ENCODE assay signal across 24 cellular contexts in the genomic region with DNA sequence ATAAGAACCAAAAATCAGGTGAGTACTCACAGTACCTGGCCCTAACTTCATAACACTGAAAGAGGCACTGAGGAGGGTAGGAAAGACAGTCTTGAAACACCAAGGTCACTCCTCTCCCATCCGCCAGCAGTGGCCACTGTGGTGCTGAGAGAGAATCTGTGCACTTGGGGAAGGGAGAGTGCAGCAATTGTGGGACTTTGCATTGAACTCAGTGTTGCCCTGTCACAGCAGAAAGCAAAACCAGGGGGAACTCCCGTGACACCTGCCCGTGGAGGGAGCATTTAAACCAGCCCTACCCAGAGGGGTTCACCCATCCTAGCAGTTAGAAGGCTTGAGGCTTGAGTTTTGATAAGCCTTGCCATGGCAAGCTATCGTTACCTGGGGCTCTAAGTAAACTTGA. TPM values are rescaled to one million over a fixed set of nuclear protein-coding genes. Genes with fewer than 3 reads are reported as not detected.
DNase-seq lines count a peak whose midpoint lies in the region; ATAC-seq and TF ChIP-seq lines count a peak whose summit lies in the region.
"Had no signal": no experiment of that assay in that cellular context is flagged by ENCODE, and none has a peak within 500 bp of the region (broad histone marks: within the 10 kb centered on the region; RNA-seq: fewer than 3 reads in every experiment).

No MANE protein-coding gene starts in this region.

- H3K9me3 ChIP-seq in left ventricle myocardium inferior (replicated peaks): no peaks in the 10 kb centered on the region
- H3K9me3 ChIP-seq: pancreas, SK-N-SH had no signal

- no peaks in the 10 kb centered on the region for H3K9me3 Mint-ChIP-seq in activated naive CD4-positive, alpha-beta T cell treated with anti-CD3 and anti-CD28 coated beads, Interleukin-2, amount 10 ng/mL, durations not matched to agents 7 days and 5 days
- no peaks in the 10 kb centered on the region for H3K9me3 Mint-ChIP-seq in T-helper 2 cell treated with Interferon-gamma antibody and Interleukin-4, amounts not matched to agents 5 μg/mL and 100 μg/mL, for 36 hours
- no peaks in the 10 kb centered on the region for H3K9me3 Mint-ChIP-seq in natural killer cell treated with Interleukin-12 subunit alpha and Interleukin-12 subunit beta and Interleukin-15 and Interleukin-18, amount 100 ng/mL, for 72 hours

- peaks cover 32% of the 10 kb centered on the region for H3K4me1 Mint-ChIP-seq in activated naive CD4-positive, alpha-beta T cell treated with anti-CD3 and anti-CD28 coated beads, Interleukin-2, amount 10 ng/mL, durations not matched to agents 7 days and 5 days
- H3K4me1 Mint-ChIP-seq in T-helper 2 cell treated with Interferon-gamma antibody and Interleukin-4, amounts not matched to agents 5 μg/mL and 100 μg/mL, for 36 hours (ENCODE audit: low read depth): peaks cover 31% of the 10 kb centered on the region
- H3K4me1 Mint-ChIP-seq in natural killer cell treated with Interleukin-12 subunit alpha and Interleukin-12 subunit beta and Interleukin-15 and Interleukin-18, amount 100 ng/mL, for 72 hours (ENCODE audit: low read depth in 2 of 2): peaks cover 11 to 21% of the 10 kb centered on the region in 2 donors

- intact Hi-C loops in left ventricle myocardium inferior (cut with micrococcal nuclease): no loop called here

- ATAC-seq in HG02623 (IDR thresholded peaks at IDR 0.05; ENCODE audit: unreplicated experiment): peak; percentile 45
- no peak for ATAC-seq in natural killer cell treated with Interleukin-12 subunit alpha and Interleukin-12 subunit beta and Interleukin-15 and Interleukin-18, amount 100 ng/mL, for 72 hours
- ATAC-seq: left lobe of liver, pancreas, right cardiac atrium had no signal

- CTCF ChIA-PET in activated naive CD4-positive, alpha-beta T cell treated with anti-CD3 and anti-CD28 coated beads, Interleukin-2, amount 10 ng/mL, durations not matched to agents 7 days and 5 days (lab: Charles Lee): interaction anchor here (0.7 to 2.5 kb wide), 3 partner anchors 142 to 192 kb away, joined by 3 to 10 read pairs (median 7); no protein-coding TSS in a partner anchor

- no peak overlapping the region for H3K4me3 Mint-ChIP-seq in activated naive CD4-positive, alpha-beta T cell treated with anti-CD3 and anti-CD28 coated beads, Interleukin-2, amount 10 ng/mL, durations not matched to agents 7 days and 5 days
- H3K4me3 Mint-ChIP-seq in T-helper 2 cell treated with Interferon-gamma antibody and Interleukin-4, amounts not matched to agents 5 μg/mL and 100 μg/mL, for 36 hours: peak overlapping the region; percentile 17
- peak overlapping the region; percentile 7 for H3K4me3 Mint-ChIP-seq in natural killer cell treated with Interleukin-12 subunit alpha and Interleukin-12 subunit beta and Interleukin-15 and Interleukin-18, amount 100 ng/mL, for 72 hours
- H3K4me3 Mint-ChIP-seq: nephron had no signal

- no peak overlapping the region for H3K4me3 ChIP-seq in left ventricle myocardium inferior
- H3K4me3 ChIP-seq: GM23248, pancreas had no signal

- H3K27ac Mint-ChIP-seq in activated naive CD4-positive, alpha-beta T cell treated with anti-CD3 and anti-CD28 coated beads, Interleukin-2, amount 10 ng/mL, durations not matched to agents 7 days and 5 days: peak overlapping the region; percentile 17
- no peak overlapping the region for H3K27ac Mint-ChIP-seq in T-helper 2 cell treated with Interferon-gamma antibody and Interleukin-4, amounts not matched to agents 5 μg/mL and 100 μg/mL, for 36 hours
- no peak overlapping the region for H3K27ac Mint-ChIP-seq in natural killer cell treated with Interleukin-12 subunit alpha and Interleukin-12 subunit beta and Interleukin-15 and Interleukin-18, amount 100 ng/mL, for 72 hours
- H3K27ac Mint-ChIP-seq: nephron had no signal

- H3K27me3 Mint-ChIP-seq in activated naive CD4-positive, alpha-beta T cell treated with anti-CD3 and anti-CD28 coated beads, Interleukin-2, amount 10 ng/mL, durations not matched to agents 7 days and 5 days: peaks cover 44% of the 10 kb centered on the region
- H3K27me3 Mint-ChIP-seq in T-helper 2 cell treated with Interferon-gamma antibody and Interleukin-4, amounts not matched to agents 5 μg/mL and 100 μg/mL, for 36 hours (ENCODE audit: low read depth): peaks cover 16% of the 10 kb centered on the region
- peaks cover 1 to 4% of the 10 kb centered on the region in 2 donors for H3K27me3 Mint-ChIP-seq in natural killer cell treated with Interleukin-12 subunit alpha and Interleukin-12 subunit beta and Interleukin-15 and Interleukin-18, amount 100 ng/mL, for 72 hours

- peak; percentile 31 for DNase-seq in activated naive CD4-positive, alpha-beta T cell treated with anti-CD3 and anti-CD28 coated beads, Interleukin-2, amount 10 ng/mL, durations not matched to agents 7 days and 5 days
- no peak for DNase-seq in activated naive CD4-positive, alpha-beta T cell treated with anti-CD3 and anti-CD28 coated beads, Interleukin-2, amount 50 U/mL, for 16 hours
- no peak for DNase-seq in T-helper 2 cell treated with Interferon-gamma antibody and Interleukin-4, amounts not matched to agents 5 μg/mL and 100 μg/mL, for 36 hours (ENCODE audit: low spot score)
- DNase-seq in natural killer cell treated with Interleukin-12 subunit alpha and Interleukin-12 subunit beta and Interleukin-15 and Interleukin-18, amount 100 ng/mL, for 72 hours (ENCODE audit: low spot score): no peak
- DNase-seq in HuH-7 (ENCODE audit: low spot score) (no peak), left ventricle myocardium inferior (no peak), ecto neural progenitor cell (ENCODE audit: low spot score) (no peak)
- DNase-seq: ACHN; activated CD8-positive, alpha-beta memory T cell treated with anti-CD3 and anti-CD28 coated beads for 24 hours; activated T-cell treated with anti-CD3 and anti-CD28 coated beads, Interleukin-2, amount 50 U/mL, for 48 hours; C1 segment of cervical spinal cord; erythroblast; foreskin melanocyte; GM23248; NCI-H1417 treated with DMSO at 0.1 percent for 48 hours; NCI-H2171; NCI-H524 treated with DMSO at 0.1 percent for 48 hours; pancreas; right cardiac atrium; SK-N-SH had no signal

- no peaks in the 10 kb centered on the region for H3K27me3 ChIP-seq in left ventricle myocardium inferior (ENCODE audit: low read depth)
- H3K27me3 ChIP-seq: pancreas had no signal

- no peaks in the 10 kb centered on the region for H3K36me3 ChIP-seq in left ventricle myocardium inferior
- H3K36me3 ChIP-seq: pancreas had no signal

- peaks cover 17% of the 10 kb centered on the region for H3K4me1 ChIP-seq in left ventricle myocardium inferior
- H3K4me1 ChIP-seq: pancreas had no signal

- H3K27ac ChIP-seq in left ventricle myocardium inferior (replicated peaks): no peak overlapping the region
- H3K27ac ChIP-seq: GM23248, pancreas, VCaP had no signal

- no peaks in the 10 kb centered on the region for H3K36me3 Mint-ChIP-seq in activated naive CD4-positive, alpha-beta T cell treated with anti-CD3 and anti-CD28 coated beads, Interleukin-2, amount 10 ng/mL, durations not matched to agents 7 days and 5 days
- no peaks in the 10 kb centered on the region for H3K36me3 Mint-ChIP-seq in T-helper 2 cell treated with Interferon-gamma antibody and Interleukin-4, amounts not matched to agents 5 μg/mL and 100 μg/mL, for 36 hours (ENCODE audit: low read depth)
- H3K36me3 Mint-ChIP-seq in natural killer cell treated with Interleukin-12 subunit alpha and Interleukin-12 subunit beta and Interleukin-15 and Interleukin-18, amount 100 ng/mL, for 72 hours: no peaks in the 10 kb centered on the region

- TF ChIP-seq CTCF in left ventricle myocardium inferior (IDR thresholded peaks at IDR 0.05; ENCODE audit: borderline replicate concordance): no peak

RNA-seq across cellular contexts. Expression of a gene that starts 35.2 kb away (rescaled TPM):
- 100 to 1,000 TPM; 239 to 355 TPM for total RNA-seq in natural killer cell treated with Interleukin-12 subunit alpha and Interleukin-12 subunit beta and Interleukin-15 and Interleukin-18, amount 100 ng/mL, for 72 hours
- 7.0 TPM for total RNA-seq in left ventricle myocardium inferior

RNA-seq across cellular contexts. Expression of a gene that starts 49.7 kb away (rescaled TPM):
- total RNA-seq in natural killer cell treated with Interleukin-12 subunit alpha and Interleukin-12 subunit beta and Interleukin-15 and Interleukin-18, amount 100 ng/mL, for 72 hours: 10 to 100 TPM; 30.1 to 50.3 TPM
- total RNA-seq in left ventricle myocardium inferior: 21.3 TPM

Comparison
In these comparisons a context has a peak if more than half of its experiments do, and no peak if none do; other contexts are left out.
1. RNA of a gene that starts 35.2 kb away (total RNA-seq): 239 to 355 TPM in natural killer cell treated with Interleukin-12 subunit alpha and Interleukin-12 subunit beta and Interleukin-15 and Interleukin-18, amount 100 ng/mL, for 72 hours; 7.0 TPM in left ventricle myocardium inferior (single experiment); every median in the first group is over 10 times any median in the second.